In genomic region chr7:151741585-151741984, GRCh38 we compare ENCODE assay signal across 40 cellular contexts.
"Had no signal": no experiment of that assay in that cellular context is flagged by ENCODE, and none has a peak within 500 bp of the region (broad histone marks: within the 10 kb centered on the region; RNA-seq: fewer than 3 reads in every experiment).

No MANE protein-coding gene starts in this region.

- H3K27ac ChIP-seq: adrenal gland, ascending aorta, body of pancreas, brain microvascular endothelial cell, breast epithelium, cardiac muscle cell had no signal

- ATAC-seq: activated naive CD4-positive, alpha-beta T cell treated with anti-CD3 and anti-CD28 coated beads, Interleukin-2, amount 50 U/mL, for 72 hours; activated naive CD8-positive, alpha-beta T cell treated with anti-CD3 and anti-CD28 coated beads, Interleukin-2, amount 50 U/mL, for 24 hours; activated T-cell treated with anti-CD3 and anti-CD28 coated beads, Interleukin-2, amount 50 U/mL, for 4 hours; activated T-cell treated with anti-CD3 and anti-CD28 coated beads, Interleukin-2, amount 50 U/mL, for 72 hours; activated T-helper 17 cell treated with anti-CD3 and anti-CD28 coated beads, Interleukin-2, amount 50 U/mL, for 72 hours; body of pancreas had no signal

- H3K4me1 ChIP-seq: breast epithelium had no signal

- H3K9me3 ChIP-seq: adrenal gland, ascending aorta, body of pancreas, breast epithelium had no signal

- DNase-seq: activated effector memory CD4-positive, alpha-beta T cell treated with anti-CD3 and anti-CD28 coated beads, Interleukin-2, amount 50 U/mL, for 16 hours; activated effector memory CD4-positive, alpha-beta T cell treated with Interleukin-2 at 50 U/mL for 16 hours; activated gamma-delta T cell; activated gamma-delta T cell treated with Interleukin-2 at 50 U/mL for 16 hours; activated naive CD4-positive, alpha-beta T cell; activated naive CD4-positive, alpha-beta T cell treated with anti-CD3 and anti-CD28 coated beads for 36 hours; activated naive CD4-positive, alpha-beta T cell treated with anti-CD3 and anti-CD28 coated beads, Interleukin-2, amount 10 ng/mL, durations not matched to agents 7 days and 5 days; activated naive CD4-positive, alpha-beta T cell treated with anti-CD3 and anti-CD28 coated beads, Interleukin-2, amount 50 U/mL, for 16 hours; activated naive CD4-positive, alpha-beta T cell treated with Interleukin-2 at 50 U/mL for 16 hours; activated naive CD8-positive, alpha-beta T cell treated with anti-CD3 and anti-CD28 coated beads for 36 hours; activated naive CD8-positive, alpha-beta T cell treated with anti-CD3 and anti-CD28 coated beads, Interleukin-2, amount 10 ng/mL, durations not matched to agents 7 days and 5 days; activated naive CD8-positive, alpha-beta T cell treated with anti-CD3 and anti-CD28 coated beads, Interleukin-2, amount 50 U/mL, for 24 hours; activated T-cell treated with anti-CD3 and anti-CD28 coated beads, Interleukin-2, amount 50 U/mL, for 1 hour; activated T-cell treated with anti-CD3 and anti-CD28 coated beads, Interleukin-2, amount 50 U/mL, for 24 hours; activated T-cell treated with anti-CD3 and anti-CD28 coated beads, Interleukin-2, amount 50 U/mL, for 4 hours; activated T-cell treated with anti-CD3 and anti-CD28 coated beads, Interleukin-2, amount 50 U/mL, for 48 hours; activated T-cell treated with anti-CD3 and anti-CD28 coated beads, Interleukin-2, amount 50 U/mL, for 72 hours; adrenal gland; amniotic stem cell; amygdala; anterior cingulate cortex; aorta; body of pancreas; brain microvascular endothelial cell; caudate nucleus; central memory CD4-positive, alpha-beta T cell; cerebellar nuclear complex had no signal

- H3K27me3 Mint-ChIP-seq: activated naive CD4-positive, alpha-beta T cell treated with anti-CD3 and anti-CD28 coated beads, Interleukin-2, amount 10 ng/mL, durations not matched to agents 7 days and 5 days; activated naive CD4-positive, alpha-beta T cell treated with anti-CD3 and anti-CD28 coated beads, Interleukin-2, amount 50 U/mL, for 24 hours; activated naive CD8-positive, alpha-beta T cell; activated naive CD8-positive, alpha-beta T cell treated with anti-CD3 and anti-CD28 coated beads for 36 hours; activated naive CD8-positive, alpha-beta T cell treated with anti-CD3 and anti-CD28 coated beads, Interleukin-2, amount 10 ng/mL, durations not matched to agents 7 days and 5 days; activated naive CD8-positive, alpha-beta T cell treated with anti-CD3 and anti-CD28 coated beads, Interleukin-2, amount 50 U/mL, for 24 hours; activated T-cell treated with anti-CD3 and anti-CD28 coated beads, Interleukin-2, amount 50 U/mL, for 24 hours; activated T-helper 17 cell treated with anti-CD3 and anti-CD28 coated beads, Interleukin-2, amount 50 U/mL, for 72 hours; central memory CD8-positive, alpha-beta T cell had no signal

- H3K27me3 ChIP-seq: adrenal gland, ascending aorta, body of pancreas, brain microvascular endothelial cell, breast epithelium, cardiac muscle cell had no signal

- FAIRE-seq: astrocyte, bronchial epithelial cell had no signal

- H3K27ac Mint-ChIP-seq: activated naive CD4-positive, alpha-beta T cell treated with anti-CD3 and anti-CD28 coated beads for 36 hours; activated naive CD4-positive, alpha-beta T cell treated with anti-CD3 and anti-CD28 coated beads, Interleukin-2, amount 10 ng/mL, durations not matched to agents 7 days and 5 days; activated naive CD4-positive, alpha-beta T cell treated with anti-CD3 and anti-CD28 coated beads, Interleukin-2, amount 50 U/mL, for 24 hours; activated naive CD4-positive, alpha-beta T cell treated with anti-CD3 and anti-CD28 coated beads, Interleukin-2, amount 50 U/mL, for 72 hours; activated naive CD8-positive, alpha-beta T cell; activated naive CD8-positive, alpha-beta T cell treated with anti-CD3 and anti-CD28 coated beads for 36 hours; activated naive CD8-positive, alpha-beta T cell treated with anti-CD3 and anti-CD28 coated beads, Interleukin-2, amount 10 ng/mL, durations not matched to agents 7 days and 5 days; activated naive CD8-positive, alpha-beta T cell treated with anti-CD3 and anti-CD28 coated beads, Interleukin-2, amount 50 U/mL, for 24 hours; activated T-cell treated with anti-CD3 and anti-CD28 coated beads, Interleukin-2, amount 50 U/mL, for 24 hours; activated T-cell treated with anti-CD3 and anti-CD28 coated beads, Interleukin-2, amount 50 U/mL, for 72 hours; activated T-helper 1 cell treated with anti-CD3 and anti-CD28 coated beads, Interleukin-12 subunit alpha, Interleukin-12 subunit beta, Interleukin-2, Interleukin-4 antibody, amounts not matched to agents 30 ng/mL and 10 ng/mL and 1 ng/mL, durations not matched to agents 14 hours and 24 hours and 36 hours; activated T-helper 17 cell treated with anti-CD3 and anti-CD28 coated beads, Interleukin-2, amount 50 U/mL, for 72 hours; activated T-helper 2 cell treated with anti-CD3 and anti-CD28 coated beads, Interferon-gamma antibody, Interleukin-2, Interleukin-4, amounts not matched to agents 10 μg/mL and 5 μg/mL and 100 μg/mL, durations not matched to agents 14 hours and 24 hours and 36 hours; brain had no signal

- H3K36me3 ChIP-seq: adrenal gland, ascending aorta, brain microvascular endothelial cell, breast epithelium, cardiac muscle cell had no signal

- H3K4me3 ChIP-seq: adrenal gland, ascending aorta, body of pancreas, breast epithelium, cardiac muscle cell had no signal

- H3K9me3 Mint-ChIP-seq: activated naive CD4-positive, alpha-beta T cell treated with anti-CD3 and anti-CD28 coated beads for 36 hours; activated naive CD4-positive, alpha-beta T cell treated with anti-CD3 and anti-CD28 coated beads, Interleukin-2, amount 10 ng/mL, durations not matched to agents 7 days and 5 days; activated naive CD4-positive, alpha-beta T cell treated with anti-CD3 and anti-CD28 coated beads, Interleukin-2, amount 50 U/mL, for 24 hours; activated naive CD4-positive, alpha-beta T cell treated with anti-CD3 and anti-CD28 coated beads, Interleukin-2, amount 50 U/mL, for 72 hours; activated naive CD8-positive, alpha-beta T cell treated with anti-CD3 and anti-CD28 coated beads for 36 hours; activated naive CD8-positive, alpha-beta T cell treated with anti-CD3 and anti-CD28 coated beads, Interleukin-2, amount 10 ng/mL, durations not matched to agents 7 days and 5 days; activated naive CD8-positive, alpha-beta T cell treated with anti-CD3 and anti-CD28 coated beads, Interleukin-2, amount 50 U/mL, for 24 hours; activated T-cell treated with anti-CD3 and anti-CD28 coated beads, Interleukin-2, amount 50 U/mL, for 24 hours; activated T-cell treated with anti-CD3 and anti-CD28 coated beads, Interleukin-2, amount 50 U/mL, for 4 hours; activated T-cell treated with anti-CD3 and anti-CD28 coated beads, Interleukin-2, amount 50 U/mL, for 72 hours; activated T-helper 17 cell treated with anti-CD3 and anti-CD28 coated beads, Interleukin-2, amount 50 U/mL, for 72 hours; activated T-helper 2 cell treated with anti-CD3 and anti-CD28 coated beads, Interferon-gamma antibody, Interleukin-2, Interleukin-4, amounts not matched to agents 10 μg/mL and 5 μg/mL and 100 μg/mL, durations not matched to agents 14 hours and 24 hours and 36 hours; central memory CD8-positive, alpha-beta T cell had no signal

- H3K4me3 Mint-ChIP-seq: activated naive CD4-positive, alpha-beta T cell treated with anti-CD3 and anti-CD28 coated beads for 36 hours; activated naive CD4-positive, alpha-beta T cell treated with anti-CD3 and anti-CD28 coated beads, Interleukin-2, amount 10 ng/mL, durations not matched to agents 7 days and 5 days; activated naive CD4-positive, alpha-beta T cell treated with anti-CD3 and anti-CD28 coated beads, Interleukin-2, amount 50 U/mL, for 24 hours; activated naive CD8-positive, alpha-beta T cell; activated naive CD8-positive, alpha-beta T cell treated with anti-CD3 and anti-CD28 coated beads for 36 hours; activated naive CD8-positive, alpha-beta T cell treated with anti-CD3 and anti-CD28 coated beads, Interleukin-2, amount 10 ng/mL, durations not matched to agents 7 days and 5 days; activated naive CD8-positive, alpha-beta T cell treated with anti-CD3 and anti-CD28 coated beads, Interleukin-2, amount 50 U/mL, for 24 hours; activated T-cell treated with anti-CD3 and anti-CD28 coated beads, Interleukin-2, amount 50 U/mL, for 24 hours; activated T-cell treated with anti-CD3 and anti-CD28 coated beads, Interleukin-2, amount 50 U/mL, for 4 hours; activated T-cell treated with anti-CD3 and anti-CD28 coated beads, Interleukin-2, amount 50 U/mL, for 72 hours; activated T-helper 1 cell treated with anti-CD3 and anti-CD28 coated beads, Interleukin-12 subunit alpha, Interleukin-12 subunit beta, Interleukin-2, Interleukin-4 antibody, amounts not matched to agents 30 ng/mL and 10 ng/mL and 1 ng/mL, durations not matched to agents 14 hours and 24 hours and 36 hours; activated T-helper 17 cell treated with anti-CD3 and anti-CD28 coated beads, Interleukin-2, amount 50 U/mL, for 72 hours; brain; central memory CD8-positive, alpha-beta T cell had no signal

- H3K36me3 Mint-ChIP-seq: activated naive CD4-positive, alpha-beta T cell treated with anti-CD3 and anti-CD28 coated beads, Interleukin-2, amount 10 ng/mL, durations not matched to agents 7 days and 5 days had no signal
